17 cellular contexts compared by ENCODE assay signal in genomic region chr9:94675008-94675841, GRCh38. TPM values are rescaled to one million over a fixed set of nuclear protein-coding genes. Genes with fewer than 3 reads are reported as not detected.
DNase-seq lines count a peak whose midpoint lies in the region; ATAC-seq and TF ChIP-seq lines count a peak whose summit lies in the region.
"Had no signal": no experiment of that assay in that cellular context is flagged by ENCODE, and none has a peak within 500 bp of the region (broad histone marks: within the 10 kb centered on the region; RNA-seq: fewer than 3 reads in every experiment).

No MANE protein-coding gene starts in this region.

- H3K4me3 ChIP-seq in AG10803 (ENCODE audit: low read length) (no peak overlapping the region), SK-N-SH (ENCODE audit: low read depth in 2 of 2, low read length in 1 of 2) (no peak overlapping the region), fibroblast of lung (replicated peaks in 1 of 4; ENCODE audit: control extremely low read depth in 1 of 4, insufficient read depth in 1 of 4, low read depth in 3 of 4, low read length in 4 of 4) (no peak overlapping the region)
- no peak overlapping the region for H3K4me3 ChIP-seq in naive thymus-derived CD4-positive, alpha-beta T cell (ENCODE audit: low read length)

- H4K20me1 ChIP-seq in SK-N-SH (ENCODE audit: insufficient read depth), result no peaks in the 10 kb centered on the region
- H4K20me1 ChIP-seq in fibroblast of lung (ENCODE audit: control insufficient read depth, extremely low read depth, insufficient read depth, low read length), result no peaks in the 10 kb centered on the region

- H3K9me3 ChIP-seq in SK-N-SH (no peaks in the 10 kb centered on the region), fibroblast of lung (ENCODE audit: control insufficient read depth, insufficient read depth, low read depth, low read length) (no peaks in the 10 kb centered on the region)
- H3K9me3 ChIP-seq in naive thymus-derived CD4-positive, alpha-beta T cell (ENCODE audit: control insufficient read depth in 2 of 3, low read length in 3 of 3), result no peaks in the 10 kb centered on the region

- no peak overlapping the region for H3K4me3 Mint-ChIP-seq in naive thymus-derived CD4-positive, alpha-beta T cell
- no peak overlapping the region for H3K4me3 Mint-ChIP-seq in activated T-helper 1 cell treated with anti-CD3 and anti-CD28 coated beads, Interleukin-12 subunit alpha, Interleukin-12 subunit beta, Interleukin-2, Interleukin-4 antibody, amounts not matched to agents 30 ng/mL and 10 ng/mL and 1 ng/mL, durations not matched to agents 14 hours and 24 hours and 36 hours
- no peak overlapping the region for H3K4me3 Mint-ChIP-seq in activated CD8-positive, alpha-beta T cell treated with anti-CD3 and anti-CD28 coated beads, Interleukin-2, amount 10 ng/mL, durations not matched to agents 7 days and 5 days
- H3K4me3 Mint-ChIP-seq: CD4-positive, CD25-positive, alpha-beta regulatory T cell; immature natural killer cell; neural crest cell; stimulated activated effector memory CD8-positive, alpha-beta T cell treated with anti-CD3 and anti-CD28 coated beads, Interleukin-12 subunit alpha, Interleukin-12 subunit beta, amount 100 ng/mL, for 72 hours had no signal

- H3K27ac Mint-ChIP-seq in naive thymus-derived CD4-positive, alpha-beta T cell, result no peak overlapping the region
- H3K27ac Mint-ChIP-seq in activated T-helper 1 cell treated with anti-CD3 and anti-CD28 coated beads, Interleukin-12 subunit alpha, Interleukin-12 subunit beta, Interleukin-2, Interleukin-4 antibody, amounts not matched to agents 30 ng/mL and 10 ng/mL and 1 ng/mL, durations not matched to agents 14 hours and 24 hours and 36 hours, result no peak overlapping the region
- no peak overlapping the region for H3K27ac Mint-ChIP-seq in activated CD8-positive, alpha-beta T cell treated with anti-CD3 and anti-CD28 coated beads, Interleukin-2, amount 10 ng/mL, durations not matched to agents 7 days and 5 days
- H3K27ac Mint-ChIP-seq: CD4-positive, CD25-positive, alpha-beta regulatory T cell; immature natural killer cell; stimulated activated effector memory CD8-positive, alpha-beta T cell treated with anti-CD3 and anti-CD28 coated beads, Interleukin-12 subunit alpha, Interleukin-12 subunit beta, amount 100 ng/mL, for 72 hours had no signal

- no peak for TF ChIP-seq CTCF in AG10803 (conservative IDR thresholded peaks at IDR 0.05; ENCODE audit: low read length)
- TF ChIP-seq CTCF in SK-N-SH (IDR thresholded peaks at IDR 0.05), result no peak
- TF ChIP-seq CTCF in fibroblast of lung (conservative IDR thresholded peaks at IDR 0.05 in 1 of 2, IDR thresholded peaks at IDR 0.05 in 1 of 2; ENCODE audit: low read depth in 1 of 2, low read length in 2 of 2), result no peak

- H3K9me2 ChIP-seq in SK-N-SH, result no peaks in the 10 kb centered on the region

- H3K9ac ChIP-seq in SK-N-SH (no peak overlapping the region), fibroblast of lung (ENCODE audit: insufficient read depth, low read length) (no peak overlapping the region)

- H3K79me2 ChIP-seq in SK-N-SH (ENCODE audit: insufficient read depth) (no peaks in the 10 kb centered on the region), fibroblast of lung (ENCODE audit: control insufficient read depth, insufficient read depth, low read length) (no peaks in the 10 kb centered on the region)

- ATAC-seq in naive thymus-derived CD4-positive, alpha-beta T cell, result no peak
- no peak for ATAC-seq in activated CD8-positive, alpha-beta T cell treated with anti-CD3 and anti-CD28 coated beads, Interleukin-2, amount 10 ng/mL, durations not matched to agents 7 days and 5 days
- ATAC-seq: stimulated activated effector memory CD8-positive, alpha-beta T cell treated with anti-CD3 and anti-CD28 coated beads, Interleukin-12 subunit alpha, Interleukin-12 subunit beta, amount 100 ng/mL, for 72 hours had no signal

- peaks cover 10% of the 10 kb centered on the region for H3F3A ChIP-seq in SK-N-SH (replicated peaks; ENCODE audit: insufficient read depth)

- TF ChIP-seq RAD21 in SK-N-SH (IDR thresholded peaks at IDR 0.05; ENCODE audit: low read length), result no peak

- no peaks in the 10 kb centered on the region for H3K36me3 ChIP-seq in SK-N-SH (replicated peaks in 1 of 2; ENCODE audit: control insufficient read depth in 1 of 2, insufficient read depth in 2 of 2, low read length in 1 of 2)
- H3K36me3 ChIP-seq in fibroblast of lung (ENCODE audit: control insufficient read depth, insufficient read depth, low read length), result no peaks in the 10 kb centered on the region
- H3K36me3 ChIP-seq in naive thymus-derived CD4-positive, alpha-beta T cell (ENCODE audit: control insufficient read depth in 2 of 3, insufficient read depth in 3 of 3, low read length in 3 of 3), result no peaks in the 10 kb centered on the region

- peaks cover 11 to 12% of the 10 kb centered on the region in 2 experiments; a peak in 1 of 4 replicates for H3K4me1 ChIP-seq in SK-N-SH (ENCODE audit: control insufficient read depth in 1 of 2, insufficient read depth in 2 of 2, low read depth in 1 of 2, low read length in 1 of 2)
- peaks cover 2% of the 10 kb centered on the region for H3K4me1 ChIP-seq in fibroblast of lung (ENCODE audit: control insufficient read depth, extremely low read depth, insufficient read depth, low read length)
- no peaks in the 10 kb centered on the region for H3K4me1 ChIP-seq in naive thymus-derived CD4-positive, alpha-beta T cell (ENCODE audit: control insufficient read depth in 2 of 2, insufficient read depth in 2 of 2, low read length in 2 of 2)

- CTCF ChIA-PET in SK-N-SH (lab: Yijun Ruan, JAX), result interaction anchor here (0.7 to 11.3 kb wide), 2 partner anchors 97 to 454 kb away, joined by 3 to 229 read pairs; no protein-coding TSS in a partner anchor
- CTCF ChIA-PET in naive thymus-derived CD4-positive, alpha-beta T cell (lab: Charles Lee), result no interaction called here
- CTCF ChIA-PET in activated CD8-positive, alpha-beta T cell treated with anti-CD3 and anti-CD28 coated beads, Interleukin-2, amount 10 ng/mL, durations not matched to agents 7 days and 5 days (lab: Charles Lee), result interaction anchor here (7.5 kb wide), 1 partner anchor 453 kb away, joined by 194 read pairs; no protein-coding TSS in a partner anchor

- no peak overlapping the region for H3K4me2 ChIP-seq in SK-N-SH
- no peak overlapping the region for H3K4me2 ChIP-seq in fibroblast of lung (ENCODE audit: extremely low read depth, insufficient read depth, low read length)

- WGBS in SK-N-SH (ENCODE audit: low lambda C conversion rate), result 83% methylated on average over 7 of the region's 7 CpGs

- H3K9me3 Mint-ChIP-seq in naive thymus-derived CD4-positive, alpha-beta T cell, result peaks cover 0 to 2% (median 0%) of the 10 kb centered on the region in 11 donors
- H3K9me3 Mint-ChIP-seq in activated T-helper 1 cell treated with anti-CD3 and anti-CD28 coated beads, Interleukin-12 subunit alpha, Interleukin-12 subunit beta, Interleukin-2, Interleukin-4 antibody, amounts not matched to agents 30 ng/mL and 10 ng/mL and 1 ng/mL, durations not matched to agents 14 hours and 24 hours and 36 hours, result no peaks in the 10 kb centered on the region
- H3K9me3 Mint-ChIP-seq in activated CD8-positive, alpha-beta T cell treated with anti-CD3 and anti-CD28 coated beads, Interleukin-2, amount 10 ng/mL, durations not matched to agents 7 days and 5 days (ENCODE audit: insufficient read depth), result no peaks in the 10 kb centered on the region
- H3K9me3 Mint-ChIP-seq: CD4-positive, CD25-positive, alpha-beta regulatory T cell; immature natural killer cell; neural crest cell; stimulated activated effector memory CD8-positive, alpha-beta T cell treated with anti-CD3 and anti-CD28 coated beads, Interleukin-12 subunit alpha, Interleukin-12 subunit beta, amount 100 ng/mL, for 72 hours had no signal

- TF ChIP-seq EP300 in SK-N-SH (IDR thresholded peaks at IDR 0.05; ENCODE audit: borderline replicate concordance in 1 of 2, low read depth in 1 of 2, low read length in 1 of 2), result no peak

- H3K27ac ChIP-seq in SK-N-SH (ENCODE audit: low read depth in 2 of 2, low read length in 1 of 2) (peak overlapping the region; percentile 19 to 64; a peak in 3 of 4 replicates), fibroblast of lung (ENCODE audit: insufficient read depth, low read length) (no peak overlapping the region)
- H3K27ac ChIP-seq in naive thymus-derived CD4-positive, alpha-beta T cell (ENCODE audit: low read depth, low read length), result no peak overlapping the region
- H3K27ac ChIP-seq: VCaP had no signal

- peaks cover 0 to 44% (median 13%) of the 10 kb centered on the region in 5 donors for H3K27me3 Mint-ChIP-seq in naive thymus-derived CD4-positive, alpha-beta T cell
- H3K27me3 Mint-ChIP-seq in activated T-helper 1 cell treated with anti-CD3 and anti-CD28 coated beads, Interleukin-12 subunit alpha, Interleukin-12 subunit beta, Interleukin-2, Interleukin-4 antibody, amounts not matched to agents 30 ng/mL and 10 ng/mL and 1 ng/mL, durations not matched to agents 14 hours and 24 hours and 36 hours (ENCODE audit: insufficient read depth), result peaks cover 20% of the 10 kb centered on the region
- peaks cover 24% of the 10 kb centered on the region for H3K27me3 Mint-ChIP-seq in activated CD8-positive, alpha-beta T cell treated with anti-CD3 and anti-CD28 coated beads, Interleukin-2, amount 10 ng/mL, durations not matched to agents 7 days and 5 days (ENCODE audit: low read depth)

- H2AFZ ChIP-seq in SK-N-SH (ENCODE audit: low read depth) (no peak overlapping the region; the same call in 1 of the 2 replicates), fibroblast of lung (ENCODE audit: low read length) (no peak overlapping the region)

- H3K36me3 Mint-ChIP-seq in naive thymus-derived CD4-positive, alpha-beta T cell, result no peaks in the 10 kb centered on the region
- no peaks in the 10 kb centered on the region for H3K36me3 Mint-ChIP-seq in activated T-helper 1 cell treated with anti-CD3 and anti-CD28 coated beads, Interleukin-12 subunit alpha, Interleukin-12 subunit beta, Interleukin-2, Interleukin-4 antibody, amounts not matched to agents 30 ng/mL and 10 ng/mL and 1 ng/mL, durations not matched to agents 14 hours and 24 hours and 36 hours (ENCODE audit: low read depth)
- H3K36me3 Mint-ChIP-seq in activated CD8-positive, alpha-beta T cell treated with anti-CD3 and anti-CD28 coated beads, Interleukin-2, amount 10 ng/mL, durations not matched to agents 7 days and 5 days (ENCODE audit: low read depth), result no peaks in the 10 kb centered on the region
- H3K36me3 Mint-ChIP-seq: CD4-positive, CD25-positive, alpha-beta regulatory T cell; immature natural killer cell; stimulated activated effector memory CD8-positive, alpha-beta T cell treated with anti-CD3 and anti-CD28 coated beads, Interleukin-12 subunit alpha, Interleukin-12 subunit beta, amount 100 ng/mL, for 72 hours had no signal

- peaks cover 0 to 3% (median 0%) of the 10 kb centered on the region in 7 donors for H3K4me1 Mint-ChIP-seq in naive thymus-derived CD4-positive, alpha-beta T cell
- no peaks in the 10 kb centered on the region for H3K4me1 Mint-ChIP-seq in activated T-helper 1 cell treated with anti-CD3 and anti-CD28 coated beads, Interleukin-12 subunit alpha, Interleukin-12 subunit beta, Interleukin-2, Interleukin-4 antibody, amounts not matched to agents 30 ng/mL and 10 ng/mL and 1 ng/mL, durations not matched to agents 14 hours and 24 hours and 36 hours (ENCODE audit: low read depth)
- no peaks in the 10 kb centered on the region for H3K4me1 Mint-ChIP-seq in activated CD8-positive, alpha-beta T cell treated with anti-CD3 and anti-CD28 coated beads, Interleukin-2, amount 10 ng/mL, durations not matched to agents 7 days and 5 days (ENCODE audit: low read depth)
- H3K4me1 Mint-ChIP-seq: CD4-positive, CD25-positive, alpha-beta regulatory T cell; immature natural killer cell; neural crest cell; stimulated activated effector memory CD8-positive, alpha-beta T cell treated with anti-CD3 and anti-CD28 coated beads, Interleukin-12 subunit alpha, Interleukin-12 subunit beta, amount 100 ng/mL, for 72 hours had no signal

- intact Hi-C loops in naive thymus-derived CD4-positive, alpha-beta T cell (cut with micrococcal nuclease), result no loop called here
- intact Hi-C loops in activated T-helper 1 cell treated with anti-CD3 and anti-CD28 coated beads, Interleukin-12 subunit alpha, Interleukin-12 subunit beta, Interleukin-2, Interleukin-4 antibody, amounts not matched to agents 30 ng/mL and 10 ng/mL and 1 ng/mL, durations not matched to agents 14 hours and 24 hours and 36 hours (cut with micrococcal nuclease), result no loop called here

- H3K27me3 ChIP-seq in SK-N-SH (ENCODE audit: insufficient read depth) (no peaks in the 10 kb centered on the region), fibroblast of lung (ENCODE audit: control insufficient read depth, insufficient read depth, low read length) (no peaks in the 10 kb centered on the region)
- no peaks in the 10 kb centered on the region for H3K27me3 ChIP-seq in naive thymus-derived CD4-positive, alpha-beta T cell (ENCODE audit: control insufficient read depth in 2 of 2, insufficient read depth in 2 of 2, low read length in 2 of 2)

- POLR2A ChIA-PET in SK-N-SH (lab: Yijun Ruan, JAX), result no interaction called here
- POLR2A ChIA-PET in naive thymus-derived CD4-positive, alpha-beta T cell (lab: Charles Lee), result interaction anchor here (0.6 kb wide), 1 partner anchor 143 kb away, joined by 3 read pairs; no protein-coding TSS in a partner anchor
- POLR2A ChIA-PET in activated CD8-positive, alpha-beta T cell treated with anti-CD3 and anti-CD28 coated beads, Interleukin-2, amount 10 ng/mL, durations not matched to agents 7 days and 5 days (lab: Charles Lee), result no interaction called here

- DNase-seq in AG10803 (ENCODE audit: low read depth) (peak; percentile 95), SK-N-SH (no peak), fibroblast of lung (ENCODE audit: low read depth in 2 of 2) (peak; percentile 31 to 82), renal cortical epithelial cell (ENCODE audit: low read depth) (peak; percentile 62)
- DNase-seq in naive thymus-derived CD4-positive, alpha-beta T cell, result no peak
- no peak for DNase-seq in activated T-cell treated with anti-CD3 and anti-CD28 coated beads, Interleukin-2, amount 50 U/mL, for 1 hour
- no peak for DNase-seq in activated T-helper 1 cell treated with anti-CD3 and anti-CD28 coated beads, Interleukin-12 subunit alpha, Interleukin-12 subunit beta, Interleukin-2, Interleukin-4 antibody, amounts not matched to agents 30 ng/mL and 10 ng/mL and 1 ng/mL, durations not matched to agents 14 hours and 24 hours and 36 hours (ENCODE audit: low spot score)
- no peak for DNase-seq in activated CD8-positive, alpha-beta T cell treated with anti-CD3 and anti-CD28 coated beads, Interleukin-2, amount 10 ng/mL, durations not matched to agents 7 days and 5 days
- DNase-seq: amniotic stem cell; CD4-positive, CD25-positive, alpha-beta regulatory T cell; immature natural killer cell; NCI-H1694 treated with DMSO at 0.1 percent for 48 hours; NCI-H748 treated with DMSO at 0.1 percent for 48 hours; stimulated activated CD4-positive, alpha-beta T cell treated with anti-CD3 and anti-CD28 coated beads, Interleukin-1b, Interleukin-23, amount 100 ng/mL, for 48 hours had no signal

RNA-seq across cellular contexts. Expression of gene FBP1, which starts 35.9 kb away (rescaled TPM):
- polyA plus RNA-seq in SK-N-SH (2012; rRNA removed), result 0.19 TPM in 1 of 2 replicates, not detected in the other
- polyA plus RNA-seq in SK-N-SH (2012; cell fraction: cytosol; rRNA removed), result 0.12 and 0.20 TPM in 2 replicates
- 0.15 and 0.28 TPM in 2 replicates for polyA plus RNA-seq in SK-N-SH (2012; cell fraction: nucleus; rRNA removed)
- not detected in 2 replicates for total RNA-seq in fibroblast of lung
- not detected in 2 replicates for polyA plus RNA-seq in fibroblast of lung
- polyA plus RNA-seq in fibroblast of lung (2012), result not detected in 2 replicates
- not detected in 2 replicates for polyA minus RNA-seq in fibroblast of lung (ENCODE audit: low replicate concordance)
- total RNA-seq in renal cortical epithelial cell, result 0.10 and 2.3 TPM in 2 replicates
- total RNA-seq in naive thymus-derived CD4-positive, alpha-beta T cell, result 10 to 100 TPM in 3 of 5 experiments, 1 to 10 TPM in 1, under 1 TPM in 1; 0.15 to 26.1 (median 10.5) TPM
- polyA plus RNA-seq in naive thymus-derived CD4-positive, alpha-beta T cell, result 10 to 100 TPM; 19.3 to 25.8 TPM
- 0.39 TPM in 1 of 2 replicates, not detected in the other for total RNA-seq in activated T-helper 1 cell treated with anti-CD3 and anti-CD28 coated beads, Interleukin-12 subunit alpha, Interleukin-12 subunit beta, Interleukin-2, Interleukin-4 antibody, amounts not matched to agents 30 ng/mL and 10 ng/mL and 1 ng/mL, durations not matched to agents 14 hours and 24 hours and 36 hours
- total RNA-seq in activated CD8-positive, alpha-beta T cell treated with anti-CD3 and anti-CD28 coated beads, Interleukin-2, amount 10 ng/mL, durations not matched to agents 7 days and 5 days, result under 1 TPM; 0.21 to 0.31 TPM

RNA-seq across cellular contexts. Expression of gene AOPEP, which starts 51.3 kb away (rescaled TPM):
- polyA plus RNA-seq in SK-N-SH (2012; rRNA removed) (53.0 and 54.6 TPM in 2 replicates), fibroblast of lung (33.2 and 66.1 TPM in 2 replicates)
- 44.6 and 47.2 TPM in 2 replicates for polyA plus RNA-seq in SK-N-SH (2012; cell fraction: cytosol; rRNA removed)
- 105 and 122 TPM in 2 replicates for polyA plus RNA-seq in SK-N-SH (2012; cell fraction: nucleus; rRNA removed)
- total RNA-seq in fibroblast of lung (66.8 and 94.1 TPM in 2 replicates), renal cortical epithelial cell (66.3 and 133 TPM in 2 replicates)
- 27.0 and 47.4 TPM in 2 replicates for polyA plus RNA-seq in fibroblast of lung (2012)
- 13.2 and 28.8 TPM in 2 replicates for polyA minus RNA-seq in fibroblast of lung (ENCODE audit: low replicate concordance)
- 10 to 100 TPM; 11.0 to 19.0 (median 14.9) TPM for total RNA-seq in naive thymus-derived CD4-positive, alpha-beta T cell
- polyA plus RNA-seq in naive thymus-derived CD4-positive, alpha-beta T cell, result 1 to 10 TPM; 5.7 to 6.0 TPM
- total RNA-seq in activated T-helper 1 cell treated with anti-CD3 and anti-CD28 coated beads, Interleukin-12 subunit alpha, Interleukin-12 subunit beta, Interleukin-2, Interleukin-4 antibody, amounts not matched to agents 30 ng/mL and 10 ng/mL and 1 ng/mL, durations not matched to agents 14 hours and 24 hours and 36 hours, result 20.5 and 22.5 TPM in 2 replicates
- total RNA-seq in activated CD8-positive, alpha-beta T cell treated with anti-CD3 and anti-CD28 coated beads, Interleukin-2, amount 10 ng/mL, durations not matched to agents 7 days and 5 days, result 1 to 10 TPM; 7.2 to 8.9 TPM

Comparison
In these comparisons a context has a peak if more than half of its experiments do, and no peak if none do; other contexts are left out.
1. DNase-seq: peak in AG10803 (single experiment), fibroblast of lung (2 of 2) and renal cortical epithelial cell (single experiment); none in SK-N-SH (single experiment), naive thymus-derived CD4-positive, alpha-beta T cell (0 of 9), activated T-cell treated with anti-CD3 and anti-CD28 coated beads, Interleukin-2, amount 50 U/mL, for 1 hour (single experiment), activated T-helper 1 cell treated with anti-CD3 and anti-CD28 coated beads, Interleukin-12 subunit alpha, Interleukin-12 subunit beta, Interleukin-2, Interleukin-4 antibody, amounts not matched to agents 30 ng/mL and 10 ng/mL and 1 ng/mL, durations not matched to agents 14 hours and 24 hours and 36 hours (single experiment) and activated CD8-positive, alpha-beta T cell treated with anti-CD3 and anti-CD28 coated beads, Interleukin-2, amount 10 ng/mL, durations not matched to agents 7 days and 5 days (single experiment).
2. H3K27ac ChIP-seq: peak in SK-N-SH (2 of 2); none in fibroblast of lung (single experiment) and naive thymus-derived CD4-positive, alpha-beta T cell (single experiment).